18 cellular contexts compared by ENCODE assay signal in the genomic region with DNA sequence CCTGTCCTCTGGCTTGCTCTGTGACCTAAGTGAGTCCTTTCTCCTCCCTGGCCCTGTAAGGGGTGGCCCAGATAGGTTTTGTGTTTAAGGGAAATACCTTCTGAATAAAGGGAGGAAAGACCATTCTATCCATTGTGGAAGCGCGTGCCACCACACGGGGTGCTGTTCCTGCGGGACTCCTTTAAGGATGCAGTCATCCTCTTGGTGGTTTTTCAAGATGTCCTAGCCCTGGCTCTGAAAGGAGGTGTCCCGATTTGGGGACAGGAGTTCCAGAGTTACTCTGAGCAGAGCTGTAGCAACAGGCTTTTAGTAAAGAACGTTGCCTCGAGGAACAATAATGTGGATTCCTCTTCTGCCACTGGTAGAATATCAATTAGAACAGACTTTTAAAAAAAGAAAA. TPM values are rescaled to one million over a fixed set of nuclear protein-coding genes. Genes with fewer than 3 reads are reported as not detected.
A peak's percentile ranks its signal among the peaks of the same experiment; 100 is the strongest.
DNase-seq lines count a peak whose midpoint lies in the region; ATAC-seq, FAIRE-seq and TF ChIP-seq lines count a peak whose summit lies in the region.
"Had no signal": no experiment of that assay in that cellular context is flagged by ENCODE, and none has a peak within 500 bp of the region (broad histone marks: within the 10 kb centered on the region; RNA-seq: fewer than 3 reads in every experiment).

No MANE protein-coding gene starts in this region.

- no peak overlapping the region for H2AFZ ChIP-seq in keratinocyte (ENCODE audit: control insufficient read depth, low read length)

- H3K27ac Mint-ChIP-seq in T-helper 2 cell treated with Interferon-gamma antibody and Interleukin-4, amounts not matched to agents 5 μg/mL and 100 μg/mL, for 36 hours: peak overlapping the region; percentile 52
- no peak overlapping the region for H3K27ac Mint-ChIP-seq in type B pancreatic cell

- no peak overlapping the region for H3K4me2 ChIP-seq in keratinocyte (ENCODE audit: control insufficient read depth, extremely low read depth, insufficient read depth, low read depth, low read length)

- H3K9ac ChIP-seq in keratinocyte (ENCODE audit: control insufficient read depth, extremely low read depth, insufficient read depth, low read length): no peak overlapping the region

- no peaks in the 10 kb centered on the region for H3K27me3 ChIP-seq in keratinocyte (ENCODE audit: control insufficient read depth, extremely low read depth, insufficient read depth, low read length)
- H3K27me3 ChIP-seq: tibial nerve had no signal

- H3K4me3 ChIP-seq in keratinocyte (ENCODE audit: control insufficient read depth in 2 of 3, extremely low read depth in 1 of 3, insufficient read depth in 2 of 3, low read depth in 1 of 3, low read length in 3 of 3): no peak overlapping the region
- H3K4me3 ChIP-seq: GM12878, left ventricle myocardium inferior, tibial nerve had no signal

- no peaks in the 10 kb centered on the region for H4K20me1 ChIP-seq in keratinocyte (ENCODE audit: control insufficient read depth, extremely low read depth, insufficient read depth, low read length)

- H3K4me1 Mint-ChIP-seq in T-helper 2 cell treated with Interferon-gamma antibody and Interleukin-4, amounts not matched to agents 5 μg/mL and 100 μg/mL, for 36 hours (ENCODE audit: low read depth): peaks cover 20% of the 10 kb centered on the region
- peaks cover 20% of the 10 kb centered on the region for H3K4me1 Mint-ChIP-seq in type B pancreatic cell (ENCODE audit: unreplicated experiment)

- FAIRE-seq in keratinocyte (lab: Jason Lieb, UNC): no peak
- FAIRE-seq: A204.1, GM12878, small intestine had no signal

- no peaks in the 10 kb centered on the region for H3K9me1 ChIP-seq in keratinocyte (ENCODE audit: control insufficient read depth, extremely low read depth, insufficient read depth, low read length)

- no peaks in the 10 kb centered on the region for H3K9me3 Mint-ChIP-seq in T-helper 2 cell treated with Interferon-gamma antibody and Interleukin-4, amounts not matched to agents 5 μg/mL and 100 μg/mL, for 36 hours
- H3K9me3 Mint-ChIP-seq in type B pancreatic cell: no peaks in the 10 kb centered on the region
- H3K9me3 Mint-ChIP-seq: effector memory CD8-positive, alpha-beta T cell had no signal

- no peak overlapping the region for H3K4me3 Mint-ChIP-seq in T-helper 2 cell treated with Interferon-gamma antibody and Interleukin-4, amounts not matched to agents 5 μg/mL and 100 μg/mL, for 36 hours
- no peak overlapping the region for H3K4me3 Mint-ChIP-seq in type B pancreatic cell
- H3K4me3 Mint-ChIP-seq: effector memory CD8-positive, alpha-beta T cell had no signal

- peaks cover 41% of the 10 kb centered on the region for H3K4me1 ChIP-seq in keratinocyte (ENCODE audit: control insufficient read depth, extremely low read depth, insufficient read depth, low read length)

- DNase-seq in T-helper 2 cell treated with Interferon-gamma antibody and Interleukin-4, amounts not matched to agents 5 μg/mL and 100 μg/mL, for 36 hours (ENCODE audit: low spot score): no peak
- DNase-seq in T-helper 2 cell (no peak), keratinocyte (ENCODE audit: low read depth, low spot score) (no peak), type B pancreatic cell (ENCODE audit: extremely low spot score, unreplicated experiment) (no peak)
- no peak for DNase-seq in stimulated activated CD4-positive, alpha-beta T cell treated with anti-CD3 and anti-CD28 coated beads, Interleukin-4, amount 100 ng/mL, for 24 hours
- DNase-seq: activated CD8-positive, alpha-beta memory T cell treated with anti-CD3 and anti-CD28 coated beads, Interleukin-2, amount 50 U/mL, for 48 hours; DMS 273 treated with DMSO at 0.1 percent for 48 hours; effector memory CD8-positive, alpha-beta T cell; left ventricle myocardium inferior; NCI-H1092; NCI-H524 treated with DMSO at 0.1 percent for 48 hours; small intestine had no signal

- H3K27ac ChIP-seq in VCaP: no peak overlapping the region
- H3K27ac ChIP-seq in keratinocyte (ENCODE audit: control insufficient read depth, insufficient read depth, low read length): no peak overlapping the region
- H3K27ac ChIP-seq: left ventricle myocardium inferior, tibial nerve had no signal

- H3K36me3 Mint-ChIP-seq in T-helper 2 cell treated with Interferon-gamma antibody and Interleukin-4, amounts not matched to agents 5 μg/mL and 100 μg/mL, for 36 hours (ENCODE audit: low read depth): peaks cover 32% of the 10 kb centered on the region
- H3K36me3 Mint-ChIP-seq in type B pancreatic cell: peaks cover 11% of the 10 kb centered on the region

- no peaks in the 10 kb centered on the region for H3K9me3 ChIP-seq in keratinocyte (ENCODE audit: control insufficient read depth, low read depth, low read length)
- H3K9me3 ChIP-seq: left ventricle myocardium inferior, tibial nerve had no signal

- H3K36me3 ChIP-seq in keratinocyte (ENCODE audit: control insufficient read depth in 2 of 2, extremely low read depth in 1 of 2, insufficient read depth in 2 of 2, low read length in 2 of 2): peaks cover 0 to 2% of the 10 kb centered on the region in 2 experiments

- H3K79me2 ChIP-seq in keratinocyte (ENCODE audit: control insufficient read depth, insufficient read depth, low read length): peaks cover 19% of the 10 kb centered on the region

- no peak for ATAC-seq in HG03342 (IDR thresholded peaks at IDR 0.05; ENCODE audit: unreplicated experiment)
- no peak for ATAC-seq in HG02642 (IDR thresholded peaks at IDR 0.05; ENCODE audit: poor library complexity, unreplicated experiment)
- ATAC-seq: effector memory CD8-positive, alpha-beta T cell; GM12878 had no signal

- H3K27me3 Mint-ChIP-seq in T-helper 2 cell treated with Interferon-gamma antibody and Interleukin-4, amounts not matched to agents 5 μg/mL and 100 μg/mL, for 36 hours (ENCODE audit: low read depth): no peaks in the 10 kb centered on the region
- no peaks in the 10 kb centered on the region for H3K27me3 Mint-ChIP-seq in type B pancreatic cell
- H3K27me3 Mint-ChIP-seq: effector memory CD8-positive, alpha-beta T cell had no signal

- dilution Hi-C loops in keratinocyte (cut with MboI; ENCODE audit: extremely low pct_ligation_motif_present, low sequenced_read_pairs): no loop called here

- TF ChIP-seq CTCF in VCaP (conservative IDR thresholded peaks at IDR 0.05) (peak; percentile 29; the same call in 1 of the 2 replicates), keratinocyte (optimal IDR thresholded peaks at IDR 0.05 in 1 of 3, IDR thresholded peaks at IDR 0.05 in 1 of 3, conservative IDR thresholded peaks at IDR 0.05 in 1 of 3; ENCODE audit: extremely low read depth in 1 of 3, insufficient read depth in 2 of 3, low read length in 3 of 3) (peak in 2 of 3 experiments; percentile 26 to 38), type B pancreatic cell (conservative IDR thresholded peaks at IDR 0.05) (peak; percentile 59)

RNA-seq across cellular contexts. Expression of gene SLC6A6, which starts 9.6 kb away (rescaled TPM):
- polyA plus RNA-seq in keratinocyte: 4.6 to 12.4 TPM (median 8.3 TPM) in 3 replicates
- 4.0 TPM for polyA plus RNA-seq in keratinocyte (2011; ENCODE audit: low read depth)
- 3.1 and 3.5 TPM in 2 replicates for polyA plus RNA-seq in keratinocyte (2011; cell fraction: cytosol; rRNA removed)
- polyA plus RNA-seq in keratinocyte (2011; cell fraction: nucleus; rRNA removed): 18.1 and 18.8 TPM in 2 replicates
- polyA plus RNA-seq in keratinocyte (2012; ENCODE audit: low replicate concordance): 7.3 and 9.0 TPM in 2 replicates
- 9.9 to 24.3 TPM (median 16.6 TPM) in 3 replicates for polyA minus RNA-seq in keratinocyte
- 7.5 TPM for polyA minus RNA-seq in keratinocyte (2011; cell fraction: cytosol; rRNA and poly(A)+ RNA removed)
- 14.5 and 19.1 TPM in 2 replicates for polyA minus RNA-seq in keratinocyte (2011; cell fraction: nucleus; rRNA and poly(A)+ RNA removed)
- 24.5 and 30.3 TPM in 2 replicates for total RNA-seq in type B pancreatic cell (ENCODE audit: low replicate concordance)
